In genomic region chr7:121266307-121266894, GRCh38 we compare ENCODE assay signal across 25 cellular contexts.
"Had no signal": no experiment of that assay in that cellular context is flagged by ENCODE, and none has a peak within 500 bp of the region (broad histone marks: within the 10 kb centered on the region; RNA-seq: fewer than 3 reads in every experiment).

No MANE protein-coding gene starts in this region.

- DNase-seq: IMR-90; Kasumi-1; MV-4-11; NCI-H1048; NCI-H1105; NCI-H1417; NCI-H1436 treated with DMSO at 0.1 percent for 48 hours; NCI-H187; NCI-H2029; NCI-H226; NCI-H446; NCI-H510A; NCI-H524 treated with DMSO at 0.1 percent for 48 hours; NCI-H69; NCI-H774; NK-92 treated with Interleukin-12 subunit alpha and Interleukin-12 subunit beta, amount 100 ng/mL, for 24 hours; PC-3; SHP77; SK-N-SH; SW 1271; T-cell had no signal

- H3K9me3 ChIP-seq: SK-N-SH had no signal

- ATAC-seq: HepG2, Panc1, PC-3, T-cell had no signal

- H3K36me3 Mint-ChIP-seq: T-cell had no signal

- H3K27ac Mint-ChIP-seq: T-cell had no signal

- H3K27ac ChIP-seq: KMS-11, RWPE1 had no signal

- H3K4me3 Mint-ChIP-seq: T-cell had no signal

- H3K4me1 Mint-ChIP-seq: T-cell had no signal
